ENCODE assay signal across 10 cellular contexts in genomic region chr7:81501220-81501619, GRCh38.
DNase-seq lines count a peak whose midpoint lies in the region; ATAC-seq and TF ChIP-seq lines count a peak whose summit lies in the region.
"Had no signal": no experiment of that assay in that cellular context is flagged by ENCODE, and none has a peak within 500 bp of the region (broad histone marks: within the 10 kb centered on the region; RNA-seq: fewer than 3 reads in every experiment).

No MANE protein-coding gene starts in this region.

- no peak overlapping the region for H3K4me2 ChIP-seq in KMS-11

- DNase-seq in BE2C (no peak), SK-N-DZ (ENCODE audit: low spot score) (peak; percentile 18), inferior parietal cortex (ENCODE audit: extremely low spot score) (peak; percentile 48), GOT3 (lab: John Stamatoyannopoulos, UW) (no peak), uterus (no peak)
- DNase-seq in effector CD4-positive, alpha-beta T cell = no peak
- DNase-seq: NCI-H1417 treated with DMSO at 0.1 percent for 48 hours had no signal

- no peaks in the 10 kb centered on the region for H3K79me2 ChIP-seq in KMS-11 (ENCODE audit: insufficient read depth, low read depth)

- H3K27ac ChIP-seq in KMS-11 (no peak overlapping the region), uterus (no peak overlapping the region)

- no peaks in the 10 kb centered on the region for H4K20me1 ChIP-seq in KMS-11 (ENCODE audit: insufficient read depth)

- ATAC-seq in HG03135 (IDR thresholded peaks at IDR 0.05; ENCODE audit: unreplicated experiment) = no peak
- ATAC-seq: activated CD4-positive, CD25-positive, alpha-beta regulatory T cell treated with anti-CD3 and anti-CD28 coated beads, Interleukin-2, amount 50 U/mL, for 24 hours had no signal

- peaks cover 6% of the 10 kb centered on the region; the same call in 1 of the 2 replicates for H3K4me1 ChIP-seq in BE2C
- peaks cover 42% of the 10 kb centered on the region for H3K4me1 ChIP-seq in KMS-11 (ENCODE audit: low read depth, poor library complexity, severe bottlenecking)
- peaks cover 0 to 5% of the 10 kb centered on the region in 2 donors for H3K4me1 ChIP-seq in uterus

- H3K36me3 ChIP-seq in BE2C (no peaks in the 10 kb centered on the region), KMS-11 (ENCODE audit: insufficient read depth) (no peaks in the 10 kb centered on the region), uterus (no peaks in the 10 kb centered on the region)

- no peak for TF ChIP-seq POLR2A in uterus (IDR thresholded peaks at IDR 0.05)

- H3K27me3 ChIP-seq in BE2C (no peaks in the 10 kb centered on the region), KMS-11 (ENCODE audit: insufficient read depth, low read depth) (no peaks in the 10 kb centered on the region), uterus (no peaks in the 10 kb centered on the region)

- no peak overlapping the region for H3K4me3 ChIP-seq in BE2C (ENCODE audit: low read depth, low read length)
- no peak overlapping the region for H3K4me3 ChIP-seq in KMS-11 (IDR thresholded peaks at IDR 0.05; ENCODE audit: insufficient read depth, low read depth, low read length)
- no peak overlapping the region for H3K4me3 ChIP-seq in uterus

- no peak overlapping the region for H3K9ac ChIP-seq in KMS-11

- no peak overlapping the region for H2AFZ ChIP-seq in KMS-11 (ENCODE audit: low read depth)

- H3K9me3 ChIP-seq in BE2C (no peaks in the 10 kb centered on the region), uterus (no peaks in the 10 kb centered on the region)

- TF ChIP-seq CTCF in BE2C (IDR thresholded peaks at IDR 0.05; ENCODE audit: low read depth, low read length) = peak; percentile 55
- TF ChIP-seq CTCF in KMS-11 (conservative IDR thresholded peaks at IDR 0.05; ENCODE audit: low read depth, low read length) = peak; percentile 55
- peak in 1 of 4 experiments; percentile 7 for TF ChIP-seq CTCF in uterus (IDR thresholded peaks at IDR 0.05)

- intact Hi-C loops in uterus (cut with DNase I; ENCODE audit: low total_unique reads) = no loop called here

Comparison
In these comparisons a context has a peak if more than half of its experiments do, and no peak if none do; other contexts are left out.
1. DNase-seq: peak in SK-N-DZ (single experiment) and inferior parietal cortex (single experiment); none in BE2C (single experiment), GOT3 (single experiment), uterus (0 of 2) and effector CD4-positive, alpha-beta T cell (single experiment).